8 cellular contexts compared by ENCODE assay signal in genomic region chr18:23502516-23503037, GRCh38. TPM values are rescaled to one million over a fixed set of nuclear protein-coding genes. Genes with fewer than 3 reads are reported as not detected.
DNase-seq lines count a peak whose midpoint lies in the region; ATAC-seq lines count a peak whose summit lies in the region.

No MANE protein-coding gene starts in this region.

- H3K4me1 Mint-ChIP-seq in T-helper 1 cell treated with Interleukin-12 subunit alpha and Interleukin-12 subunit beta and Interleukin-4 antibody, amounts not matched to agents 30 μg/mL and 1 μg/mL, for 36 hours (ENCODE audit: low read depth), result peaks cover 41% of the 10 kb centered on the region
- peaks cover 7% of the 10 kb centered on the region for H3K4me1 Mint-ChIP-seq in activated T-helper 17 cell treated with anti-CD3 and anti-CD28 coated beads, Interleukin-2, amount 50 U/mL, for 72 hours
- peaks cover 62 to 82% of the 10 kb centered on the region in 2 donors for H3K4me1 Mint-ChIP-seq in immature natural killer cell

- peak overlapping the region; percentile 90 for H3K27ac ChIP-seq in subcutaneous abdominal adipose tissue (ENCODE audit: low read depth, low read length)

- peak overlapping the region; percentile 78 for H3K4me3 Mint-ChIP-seq in T-helper 1 cell treated with Interleukin-12 subunit alpha and Interleukin-12 subunit beta and Interleukin-4 antibody, amounts not matched to agents 30 μg/mL and 1 μg/mL, for 36 hours
- peak overlapping the region; percentile 88 for H3K4me3 Mint-ChIP-seq in activated T-helper 17 cell treated with anti-CD3 and anti-CD28 coated beads, Interleukin-2, amount 50 U/mL, for 72 hours
- peak overlapping the region; percentile 85 to 94 (median 89) for H3K4me3 Mint-ChIP-seq in immature natural killer cell

- peaks cover 15% of the 10 kb centered on the region for H3K36me3 Mint-ChIP-seq in T-helper 1 cell treated with Interleukin-12 subunit alpha and Interleukin-12 subunit beta and Interleukin-4 antibody, amounts not matched to agents 30 μg/mL and 1 μg/mL, for 36 hours (ENCODE audit: low read depth)
- H3K36me3 Mint-ChIP-seq in activated T-helper 17 cell treated with anti-CD3 and anti-CD28 coated beads, Interleukin-2, amount 50 U/mL, for 72 hours (ENCODE audit: low read depth), result peaks cover 35% of the 10 kb centered on the region
- H3K36me3 Mint-ChIP-seq in immature natural killer cell, result peaks cover 8 to 13% (median 9%) of the 10 kb centered on the region in 3 donors

- H3K27me3 ChIP-seq in subcutaneous abdominal adipose tissue (ENCODE audit: control insufficient read depth in 5 of 5, insufficient read depth in 4 of 5, low read length in 5 of 5), result no peaks in the 10 kb centered on the region

- ATAC-seq in activated T-helper 17 cell treated with anti-CD3 and anti-CD28 coated beads, Interleukin-2, amount 50 U/mL, for 72 hours (replicated peaks), result no peak
- no peak for ATAC-seq in GM21381 (IDR thresholded peaks at IDR 0.05; ENCODE audit: unreplicated experiment)
- no peak for ATAC-seq in GM21528 (IDR thresholded peaks at IDR 0.05; ENCODE audit: low FRiP score, unreplicated experiment)

- no peaks in the 10 kb centered on the region for H3K9me3 ChIP-seq in subcutaneous abdominal adipose tissue (ENCODE audit: control insufficient read depth in 5 of 5, low read length in 5 of 5)

- peaks cover 0 to 5% (median 2%) of the 10 kb centered on the region in 5 donors for H3K36me3 ChIP-seq in subcutaneous abdominal adipose tissue (ENCODE audit: control insufficient read depth in 5 of 5, insufficient read depth in 5 of 5, low read length in 5 of 5)

- peak overlapping the region; percentile 84 to 92 (median 91) for H3K9ac ChIP-seq in subcutaneous abdominal adipose tissue (ENCODE audit: low read length in 5 of 5)

- peak overlapping the region; percentile 87 for H3K27ac Mint-ChIP-seq in T-helper 1 cell treated with Interleukin-12 subunit alpha and Interleukin-12 subunit beta and Interleukin-4 antibody, amounts not matched to agents 30 μg/mL and 1 μg/mL, for 36 hours
- peak overlapping the region; percentile 92 for H3K27ac Mint-ChIP-seq in activated T-helper 17 cell treated with anti-CD3 and anti-CD28 coated beads, Interleukin-2, amount 50 U/mL, for 72 hours
- peak overlapping the region; percentile 87 to 97 (median 93) for H3K27ac Mint-ChIP-seq in immature natural killer cell

- H3K4me1 ChIP-seq in subcutaneous abdominal adipose tissue (ENCODE audit: control insufficient read depth in 5 of 5, insufficient read depth in 5 of 5, low read length in 5 of 5), result peaks cover 3 to 39% (median 32%) of the 10 kb centered on the region in 5 donors

- DNase-seq in T-helper 1 cell (no peak), immature natural killer cell (no peak), ecto neural progenitor cell (ENCODE audit: low spot score) (no peak)

- peak overlapping the region; percentile 83 to 93 (median 88) for H3K4me3 ChIP-seq in subcutaneous abdominal adipose tissue (ENCODE audit: low read depth in 1 of 5, low read length in 5 of 5)

- no peaks in the 10 kb centered on the region for H3K9me3 Mint-ChIP-seq in T-helper 1 cell treated with Interleukin-12 subunit alpha and Interleukin-12 subunit beta and Interleukin-4 antibody, amounts not matched to agents 30 μg/mL and 1 μg/mL, for 36 hours
- no peaks in the 10 kb centered on the region for H3K9me3 Mint-ChIP-seq in activated T-helper 17 cell treated with anti-CD3 and anti-CD28 coated beads, Interleukin-2, amount 50 U/mL, for 72 hours
- H3K9me3 Mint-ChIP-seq in immature natural killer cell, result no peaks in the 10 kb centered on the region

- H3K27me3 Mint-ChIP-seq in T-helper 1 cell treated with Interleukin-12 subunit alpha and Interleukin-12 subunit beta and Interleukin-4 antibody, amounts not matched to agents 30 μg/mL and 1 μg/mL, for 36 hours (ENCODE audit: low read depth), result no peaks in the 10 kb centered on the region
- no peaks in the 10 kb centered on the region for H3K27me3 Mint-ChIP-seq in activated T-helper 17 cell treated with anti-CD3 and anti-CD28 coated beads, Interleukin-2, amount 50 U/mL, for 72 hours
- peaks cover 13 to 32% (median 20%) of the 10 kb centered on the region in 3 donors for H3K27me3 Mint-ChIP-seq in immature natural killer cell (ENCODE audit: low read depth in 3 of 3)

RNA-seq across cellular contexts. Expression of gene RMC1, which starts 0.7 kb away (rescaled TPM):
- 10 to 100 TPM; 24.6 to 55.0 TPM for total RNA-seq in activated T-helper 17 cell treated with anti-CD3 and anti-CD28 coated beads, Interleukin-2, amount 50 U/mL, for 72 hours
- polyA plus RNA-seq in immature natural killer cell, result 10 to 100 TPM; 33.4 to 67.1 (median 39.0) TPM

RNA-seq across cellular contexts. Expression of gene RIOK3, which starts 49.5 kb away (rescaled TPM):
- total RNA-seq in activated T-helper 17 cell treated with anti-CD3 and anti-CD28 coated beads, Interleukin-2, amount 50 U/mL, for 72 hours, result 100 to 1,000 TPM in 1 of 2 donors, 10 to 100 TPM in 1; 56.8 to 101 TPM
- polyA plus RNA-seq in immature natural killer cell, result 10 to 100 TPM; 48.6 to 79.3 (median 72.8) TPM
